In genomic region chr17:55282379-55282702, GRCh38 we compare ENCODE assay signal across 12 cellular contexts. TPM values are rescaled to one million over a fixed set of nuclear protein-coding genes. Genes with fewer than 3 reads are reported as not detected.
"Had no signal": no experiment of that assay in that cellular context is flagged by ENCODE, and none has a peak within 500 bp of the region (broad histone marks: within the 10 kb centered on the region; RNA-seq: fewer than 3 reads in every experiment).

No MANE protein-coding gene starts in this region.

- H3K27ac Mint-ChIP-seq: activated naive CD4-positive, alpha-beta T cell treated with anti-CD3 and anti-CD28 coated beads, Interleukin-2, amount 50 U/mL, for 24 hours; nephron progenitor cell had no signal

- H3K4me3 Mint-ChIP-seq: activated naive CD4-positive, alpha-beta T cell treated with anti-CD3 and anti-CD28 coated beads, Interleukin-2, amount 50 U/mL, for 24 hours; nephron progenitor cell had no signal

- DNase-seq: activated CD4-positive, alpha-beta T cell treated with anti-CD3 and anti-CD28 coated beads, Interleukin-2, amount 50 U/mL, for 1 hour; activated T-cell treated with anti-CD3 and anti-CD28 coated beads, Interleukin-2, amount 50 U/mL, for 1 hour; amniotic stem cell; effector CD4-positive, alpha-beta T cell; hypothalamus; left colon; mesendoderm; nephron progenitor cell; SHP77 treated with DMSO at 0.1 percent for 48 hours; stimulated activated CD4-positive, alpha-beta T cell treated with anti-CD3 and anti-CD28 coated beads, Interleukin-4, amount 100 ng/mL, for 4 hours had no signal

- H3K4me1 Mint-ChIP-seq: nephron progenitor cell had no signal

- ATAC-seq: left colon had no signal

- H3K36me3 Mint-ChIP-seq: activated naive CD4-positive, alpha-beta T cell treated with anti-CD3 and anti-CD28 coated beads, Interleukin-2, amount 50 U/mL, for 24 hours had no signal

RNA-seq across cellular contexts. Expression of gene HLF, which starts 17.6 kb away (rescaled TPM):
- total RNA-seq: endothelial cell of umbilical vein had no signal
